ENCODE assay signal across 8 cellular contexts in genomic region chr16:50692999-50693781, GRCh38. TPM values are rescaled to one million over a fixed set of nuclear protein-coding genes. Genes with fewer than 3 reads are reported as not detected.
DNase-seq lines count a peak whose midpoint lies in the region; ATAC-seq and TF ChIP-seq lines count a peak whose summit lies in the region.

TSS of gene NOD2 (plus strand) at chr16:50693606. CDS start at chr16:50699496, 5,890 bp downstream.

- H3K4me2 ChIP-seq in GM23338 = peak within 1 kb of the TSS; percentile 85

- no peaks in the 10 kb centered on the region for H3F3A ChIP-seq in GM23338 (replicated peaks; ENCODE audit: low read depth)

- H3K27me3 Mint-ChIP-seq in GM23338 (ENCODE audit: insufficient read depth, low read depth, poor library complexity) = peaks cover 24% of the 10 kb centered on the region
- H3K27me3 Mint-ChIP-seq in stimulated activated memory B cell treated with anti-CD40 and anti-IgM and Interleukin-4, amounts not matched to agents 10 μg/mL and 1 μg/mL and 100 μg/mL, for 72 hours = no peaks in the 10 kb centered on the region

- H4K20me1 ChIP-seq in GM23338 (replicated peaks; ENCODE audit: insufficient read depth) = no peaks in the 10 kb centered on the region

- H3K36me3 Mint-ChIP-seq in GM23338 (ENCODE audit: low read depth) = no peaks in the 10 kb centered on the region
- H3K36me3 Mint-ChIP-seq in stimulated activated memory B cell treated with anti-CD40 and anti-IgM and Interleukin-4, amounts not matched to agents 10 μg/mL and 1 μg/mL and 100 μg/mL, for 72 hours = no peaks in the 10 kb centered on the region

- intact Hi-C loops in A673 (cut with micrococcal nuclease; ENCODE audit: unreplicated experiment) = no loop called here

- H3K9me3 Mint-ChIP-seq in GM23338 = no peaks in the 10 kb centered on the region
- no peaks in the 10 kb centered on the region for H3K9me3 Mint-ChIP-seq in stimulated activated memory B cell treated with anti-CD40 and anti-IgM and Interleukin-4, amounts not matched to agents 10 μg/mL and 1 μg/mL and 100 μg/mL, for 72 hours

- POLR2A ChIA-PET in A673 (lab: Charles Lee; ENCODE audit: low non-redundant PET) = no interaction called here

- H3K27me3 ChIP-seq in A673 (replicated peaks; ENCODE audit: insufficient read depth, low read depth, low read length, poor library complexity) (peaks cover 36% of the 10 kb centered on the region), GM23338 (ENCODE audit: insufficient read depth) (peaks cover 19% of the 10 kb centered on the region)

- ATAC-seq in GM23338 = peak; percentile 94
- ATAC-seq in stimulated activated memory B cell treated with anti-CD40 and anti-IgM and Interleukin-4, amounts not matched to agents 10 μg/mL and 1 μg/mL and 100 μg/mL, for 72 hours = peak; percentile 39
- no peak for ATAC-seq in HG03565 (IDR thresholded peaks at IDR 0.05; ENCODE audit: unreplicated experiment)

- BruUV-seq in A673 (replicated peaks; lab: Mats Ljungman, UMichigan) = no TSS peak

- peak within 1 kb of the TSS; percentile 99 for H2AFZ ChIP-seq in GM23338

- DNase-seq in A673 (ENCODE audit: low spot score) = no peak
- DNase-seq in GM23338 (ENCODE audit: low spot score) = peak; percentile 68
- DNase-seq in activated naive CD4-positive, alpha-beta T cell treated with anti-CD3 and anti-CD28 coated beads, Interleukin-2, amount 50 U/mL, for 16 hours = peak; percentile 48
- DNase-seq in hepatic stellate cell (ENCODE audit: low spot score) = peak; percentile 41
- no peak for DNase-seq in NCI-H1417 (lab: John Stamatoyannopoulos, UW)
- DNase-seq in NCI-H1694 (lab: John Stamatoyannopoulos, UW) = no peak

- H3K79me2 ChIP-seq in GM23338 (replicated peaks; ENCODE audit: insufficient read depth) = no peaks in the 10 kb centered on the region

- no peaks in the 10 kb centered on the region for H3K9me3 ChIP-seq in A673 (ENCODE audit: low read depth, low read length, poor library complexity, severe bottlenecking)

- no peaks in the 10 kb centered on the region for H3K36me3 ChIP-seq in A673 (ENCODE audit: insufficient read depth, low read length, poor library complexity, severe bottlenecking)
- H3K36me3 ChIP-seq in GM23338 (ENCODE audit: insufficient read depth) = no peaks in the 10 kb centered on the region

- TF ChIP-seq CTCF in A673 (conservative IDR thresholded peaks at IDR 0.05; ENCODE audit: low read depth, low read length) = no peak
- TF ChIP-seq CTCF in GM23338 (conservative IDR thresholded peaks at IDR 0.05; ENCODE audit: low read depth in 2 of 2) = no peak

- H3K27ac Mint-ChIP-seq in GM23338 = no peak within 1 kb of the TSS
- peak within 1 kb of the TSS; percentile 75 for H3K27ac Mint-ChIP-seq in stimulated activated memory B cell treated with anti-CD40 and anti-IgM and Interleukin-4, amounts not matched to agents 10 μg/mL and 1 μg/mL and 100 μg/mL, for 72 hours

- H3K4me3 Mint-ChIP-seq in GM23338 = peak within 1 kb of the TSS; percentile 69
- H3K4me3 Mint-ChIP-seq in stimulated activated memory B cell treated with anti-CD40 and anti-IgM and Interleukin-4, amounts not matched to agents 10 μg/mL and 1 μg/mL and 100 μg/mL, for 72 hours = peak within 1 kb of the TSS; percentile 75

- peaks cover 3% of the 10 kb centered on the region for H3K4me1 Mint-ChIP-seq in GM23338
- H3K4me1 Mint-ChIP-seq in stimulated activated memory B cell treated with anti-CD40 and anti-IgM and Interleukin-4, amounts not matched to agents 10 μg/mL and 1 μg/mL and 100 μg/mL, for 72 hours = peaks cover 66% of the 10 kb centered on the region

- no peaks in the 10 kb centered on the region for H3K9me2 ChIP-seq in GM23338 (ENCODE audit: insufficient read depth)

- no peak within 1 kb of the TSS for H3K27ac ChIP-seq in A673 (ENCODE audit: low read depth, low read length, poor library complexity, severe bottlenecking)
- no peak within 1 kb of the TSS for H3K27ac ChIP-seq in GM23338 (ENCODE audit: low read depth)

- CTCF ChIA-PET in A673 (lab: Charles Lee) = no interaction called here

- H3K4me1 ChIP-seq in A673 (ENCODE audit: insufficient read depth, low read length, poor library complexity, severe bottlenecking) (no peaks in the 10 kb centered on the region), GM23338 (ENCODE audit: insufficient read depth) (no peaks in the 10 kb centered on the region)

- peak within 1 kb of the TSS; percentile 32 for H3K4me3 ChIP-seq in A673 (ENCODE audit: low read depth, low read length, poor library complexity, severe bottlenecking)
- peak within 1 kb of the TSS; percentile 63 for H3K4me3 ChIP-seq in GM23338

TF ChIP-seq in GM23338, 12 proteins besides CTCF, POLR2A, EP300 and RAD21 (continues in another document):
- TF ChIP-seq CREB1 (CRISPR knock-in tag; IDR thresholded peaks at IDR 0.05; ENCODE audit: low read depth) (no peak), EZH2phosphoT487 (IDR thresholded peaks at IDR 0.05; ENCODE audit: unreplicated experiment) (no peak), ZNF462 (CRISPR knock-in tag; IDR thresholded peaks at IDR 0.05) (no peak), JUNB (IDR thresholded peaks at IDR 0.05; ENCODE audit: unreplicated experiment) (no peak), ETS1 (IDR thresholded peaks at IDR 0.05) (no peak), EZH2 (IDR thresholded peaks at IDR 0.05; ENCODE audit: low read depth, unreplicated experiment) (no peak), POLR2AphosphoS5 (IDR thresholded peaks at IDR 0.05; ENCODE audit: low read depth) (no peak)

RNA-seq across cellular contexts. Expression of gene NOD2, which starts in this region (rescaled TPM):
- total RNA-seq in A673 (2021) = not detected in 2 replicates
- total RNA-seq in GM23338 (2014; rRNA removed; shearing (Covaris generic)) = 0.66 and 3.3 TPM in 2 replicates
- polyA plus RNA-seq in GM23338 (2016; fragmentation: Nextera tagmentation; extraction: Ambion mirVana) = 0.12 and 0.27 TPM in 2 replicates

Comparison
In these comparisons a context has a peak if more than half of its experiments do, and no peak if none do; other contexts are left out.
1. DNase-seq: peak in GM23338 (single experiment), activated naive CD4-positive, alpha-beta T cell treated with anti-CD3 and anti-CD28 coated beads, Interleukin-2, amount 50 U/mL, for 16 hours (single experiment) and hepatic stellate cell (single experiment); none in A673 (single experiment), NCI-H1417 (0 of 3) and NCI-H1694 (single experiment).